In the genomic region with DNA sequence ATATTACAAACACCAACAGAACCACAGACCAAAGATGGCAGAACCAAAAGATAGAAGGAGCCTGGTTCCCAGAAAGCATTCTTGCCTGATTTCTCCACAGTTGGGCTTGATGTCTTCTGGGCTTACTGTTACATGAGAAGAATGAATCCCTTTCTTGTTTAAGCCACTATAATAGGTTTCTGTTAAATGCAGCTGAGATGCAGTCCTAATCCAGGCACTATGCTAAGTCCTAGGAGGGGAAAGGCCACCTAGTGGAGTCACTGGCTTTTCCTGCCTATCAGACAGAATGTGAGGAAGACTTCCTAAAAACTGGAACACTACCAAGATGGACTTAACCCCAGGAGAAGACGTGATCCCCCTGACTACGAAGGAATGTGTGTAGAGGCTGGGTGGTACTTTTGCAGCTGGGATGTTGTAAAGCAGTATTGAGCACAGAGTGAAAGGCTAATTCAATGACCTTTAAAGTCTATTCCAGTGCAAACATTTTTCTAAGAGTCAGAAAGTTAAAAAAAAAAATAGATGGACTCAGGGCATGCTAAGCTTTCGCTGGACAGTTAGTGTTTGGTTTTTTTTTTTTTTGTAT, we compare ENCODE assay signal across 9 cellular contexts. TPM values are rescaled to one million over a fixed set of nuclear protein-coding genes. Genes with fewer than 3 reads are reported as not detected.
DNase-seq lines count a peak whose midpoint lies in the region; ATAC-seq, FAIRE-seq and TF ChIP-seq lines count a peak whose summit lies in the region.
"Had no signal": no experiment of that assay in that cellular context is flagged by ENCODE, and none has a peak within 500 bp of the region (broad histone marks: within the 10 kb centered on the region; RNA-seq: fewer than 3 reads in every experiment).

No MANE protein-coding gene starts in this region.

- peaks cover 49% of the 10 kb centered on the region for H3K27me3 Mint-ChIP-seq in activated naive CD4-positive, alpha-beta T cell treated with anti-CD3 and anti-CD28 coated beads, Interleukin-2, amount 10 ng/mL, durations not matched to agents 7 days and 5 days

- intact Hi-C loops in Right ventricle myocardium superior (cut with DNase I): loop anchor here (10.0 kb wide), 1 partner anchor 449 kb away; no protein-coding TSS in a partner anchor
- intact Hi-C loops in cardiac septum (cut with DNase I): loop anchor here (2.0 to 10.0 kb wide), 2 partner anchors 255 to 609 kb away; no protein-coding TSS in a partner anchor

- no peak for DNase-seq in Right ventricle myocardium superior
- DNase-seq in cardiac septum (ENCODE audit: low spot score): no peak
- peak; percentile 31 for DNase-seq in RWPE1 (ENCODE audit: low spot score)
- DNase-seq in foreskin melanocyte: peak; percentile 94
- peak; percentile 58 for DNase-seq in urothelium cell line (ENCODE audit: low spot score)
- no peak for DNase-seq in frontal cortex (ENCODE audit: low spot score in 2 of 2)
- no peak for DNase-seq in activated naive CD4-positive, alpha-beta T cell treated with anti-CD3 and anti-CD28 coated beads, Interleukin-2, amount 10 ng/mL, durations not matched to agents 7 days and 5 days
- DNase-seq: stomach had no signal

- CTCF ChIA-PET in RWPE1 (lab: Yijun Ruan, JAX): interaction anchor here (0.6 to 2.1 kb wide), 9 partner anchors 17 to 1044 kb away, joined by 3 to 15 read pairs (median 4); a partner anchor contains a TSS
- CTCF ChIA-PET in activated naive CD4-positive, alpha-beta T cell treated with anti-CD3 and anti-CD28 coated beads, Interleukin-2, amount 10 ng/mL, durations not matched to agents 7 days and 5 days (lab: Charles Lee): interaction anchor here (0.6 to 1.6 kb wide), 5 partner anchors 162 to 551 kb away, joined by 3 to 4 read pairs (median 3); no protein-coding TSS in a partner anchor

- no peak overlapping the region for H3K27ac Mint-ChIP-seq in activated naive CD4-positive, alpha-beta T cell treated with anti-CD3 and anti-CD28 coated beads, Interleukin-2, amount 10 ng/mL, durations not matched to agents 7 days and 5 days

- H3K9me3 Mint-ChIP-seq in activated naive CD4-positive, alpha-beta T cell treated with anti-CD3 and anti-CD28 coated beads, Interleukin-2, amount 10 ng/mL, durations not matched to agents 7 days and 5 days: peaks cover 4% of the 10 kb centered on the region

- POLR2A ChIA-PET in RWPE1 (lab: Yijun Ruan, JAX; ENCODE audit: low non-redundant PET): interaction anchor here (1.3 kb wide), 1 partner anchor 169 kb away, joined by 4 read pairs; a partner anchor contains a TSS

- peaks cover 12% of the 10 kb centered on the region for H3K4me1 Mint-ChIP-seq in activated naive CD4-positive, alpha-beta T cell treated with anti-CD3 and anti-CD28 coated beads, Interleukin-2, amount 10 ng/mL, durations not matched to agents 7 days and 5 days

- no peak overlapping the region for H3K27ac ChIP-seq in RWPE1

- peak; percentile 52 for TF ChIP-seq CTCF in RWPE1 (conservative IDR thresholded peaks at IDR 0.05; ENCODE audit: low read depth)

- ATAC-seq in Right ventricle myocardium superior (ENCODE audit: poor library complexity) (peak; percentile 61), GM21390 (IDR thresholded peaks at IDR 0.05; ENCODE audit: unreplicated experiment) (no peak)

- peaks cover 4% of the 10 kb centered on the region for H3K36me3 Mint-ChIP-seq in activated naive CD4-positive, alpha-beta T cell treated with anti-CD3 and anti-CD28 coated beads, Interleukin-2, amount 10 ng/mL, durations not matched to agents 7 days and 5 days

- FAIRE-seq in urothelium cell line (lab: Jason Lieb, UNC): no peak
- FAIRE-seq in frontal cortex (lab: Jason Lieb, UNC): no peak

- H3K4me3 Mint-ChIP-seq in activated naive CD4-positive, alpha-beta T cell treated with anti-CD3 and anti-CD28 coated beads, Interleukin-2, amount 10 ng/mL, durations not matched to agents 7 days and 5 days: no peak overlapping the region

RNA-seq across cellular contexts. Expression of a gene that starts 34.3 kb away (rescaled TPM):
- total RNA-seq in Right ventricle myocardium superior (5.5 TPM), cardiac septum (10.8 TPM), frontal cortex (138 TPM)

Comparison
In these comparisons a context has a peak if more than half of its experiments do, and no peak if none do; other contexts are left out.
1. DNase-seq: peak in RWPE1 (single experiment), foreskin melanocyte (single experiment) and urothelium cell line (single experiment); none in Right ventricle myocardium superior (single experiment), cardiac septum (single experiment), frontal cortex (0 of 2) and activated naive CD4-positive, alpha-beta T cell treated with anti-CD3 and anti-CD28 coated beads, Interleukin-2, amount 10 ng/mL, durations not matched to agents 7 days and 5 days (single experiment).
2. RNA of a gene that starts 34.3 kb away (total RNA-seq): 138 TPM in frontal cortex (single experiment); 10.8 TPM in cardiac septum (single experiment) and 5.5 TPM in Right ventricle myocardium superior (single experiment); every median in the first group is over 10 times any median in the second.